ENCODE assay signal across 2 cellular contexts in the genomic region with DNA sequence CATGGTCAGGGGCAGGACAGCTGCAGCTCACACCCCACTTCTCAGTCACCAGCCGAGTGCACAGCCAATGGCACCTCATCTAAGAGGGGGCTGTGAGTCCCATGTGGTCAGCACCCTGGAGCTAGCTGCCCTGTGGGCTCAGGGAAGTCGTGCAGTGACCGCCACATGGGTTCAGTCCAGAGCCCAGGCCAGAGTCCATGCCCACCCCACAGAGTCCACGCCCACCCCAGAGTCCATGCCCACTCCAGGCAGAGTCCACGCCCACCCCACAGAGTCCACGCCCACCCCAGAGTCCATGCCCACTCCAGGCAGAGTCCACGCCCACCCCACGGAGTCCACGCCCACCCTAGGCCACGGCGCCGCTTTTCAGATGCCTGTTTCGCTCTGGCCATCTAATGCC.
TF ChIP-seq lines count a peak whose summit lies in the region.

No MANE protein-coding gene starts in this region.

TF ChIP-seq in HCT116, 20 proteins besides CTCF, POLR2A, EP300 and RAD21:
- TF ChIP-seq MAX (IDR thresholded peaks at IDR 0.05) (no peak), POLR2AphosphoS5 (IDR thresholded peaks at IDR 0.05; ENCODE audit: low read depth, low read length) (peak; percentile 42; the same call in 1 of the 2 replicates), REST (IDR thresholded peaks at IDR 0.05; ENCODE audit: low read depth) (no peak), YY1 (IDR thresholded peaks at IDR 0.05; ENCODE audit: extremely low read depth, insufficient replicate concordance, low read depth, low read length) (no peak), ZNF274 (IDR thresholded peaks at IDR 0.05; ENCODE audit: low read depth, low read length) (no peak)
TF ChIP-seq in HCT116: peak in this region for 1.

TF ChIP-seq in K562, 482 proteins besides CTCF, POLR2A, EP300 and RAD21:
- TF ChIP-seq ZNF79 (CRISPR knock-in tag; IDR thresholded peaks at IDR 0.05; ENCODE audit: low read depth) (no peak), POLR2G (IDR thresholded peaks at IDR 0.05; ENCODE audit: low read depth, low read length) (peak; percentile 16; the same call in 1 of the 2 replicates), ZNF316 (IDR thresholded peaks at IDR 0.05) (no peak), NFIC (IDR thresholded peaks at IDR 0.05) (no peak)
